In genomic region chr14:97426776-97427175, GRCh38 we compare ENCODE assay signal across 16 cellular contexts.
DNase-seq lines count a peak whose midpoint lies in the region; ATAC-seq lines count a peak whose summit lies in the region.
"Had no signal": no experiment of that assay in that cellular context is flagged by ENCODE, and none has a peak within 500 bp of the region (broad histone marks: within the 10 kb centered on the region; RNA-seq: fewer than 3 reads in every experiment).

No MANE protein-coding gene starts in this region.

- peak; percentile 35 for DNase-seq in activated CD4-positive, alpha-beta T cell treated with anti-CD3 and anti-CD28 coated beads for 36 hours
- no peak for DNase-seq in activated CD4-positive, alpha-beta T cell treated with anti-CD3 and anti-CD28 coated beads, Interleukin-2, amount 10 ng/mL, durations not matched to agents 7 days and 5 days
- peak; percentile 11 for DNase-seq in SK-MEL-5 (ENCODE audit: low read depth, low spot score)
- DNase-seq in ACHN, result no peak
- DNase-seq in SIG-M5 treated with dmso at 0.1 percent for 504 hours (lab: John Stamatoyannopoulos, UW; ENCODE audit: unreplicated experiment), result no peak
- DNase-seq: Calu3; CD4-positive, alpha-beta memory T cell; DND-41; EL; GM23248; HCEC 1CT; HFFc6 had no signal

- in situ Hi-C loops in SK-MEL-5 (cut with HindIII; ENCODE audit: low pct_unique_long_range_greater_than_20kb, low sequenced_read_pairs) (no loop called here), ACHN (cut with HindIII; ENCODE audit: low pct_ligation_motif_present, low pct_unique_long_range_greater_than_20kb, low sequenced_read_pairs) (no loop called here)

- CTCF ChIA-PET in activated CD4-positive, alpha-beta T cell treated with anti-CD3 and anti-CD28 coated beads for 36 hours (lab: Charles Lee), result interaction anchor here (0.6 kb wide), 1 partner anchor 351 kb away, joined by 3 read pairs; no protein-coding TSS in a partner anchor
- CTCF ChIA-PET in activated CD4-positive, alpha-beta T cell treated with anti-CD3 and anti-CD28 coated beads, Interleukin-2, amount 10 ng/mL, durations not matched to agents 7 days and 5 days (lab: Charles Lee), result no interaction called here

- no peaks in the 10 kb centered on the region for H3K27me3 Mint-ChIP-seq in activated CD4-positive, alpha-beta T cell treated with anti-CD3 and anti-CD28 coated beads for 36 hours
- no peaks in the 10 kb centered on the region for H3K27me3 Mint-ChIP-seq in activated CD4-positive, alpha-beta T cell treated with anti-CD3 and anti-CD28 coated beads, Interleukin-2, amount 10 ng/mL, durations not matched to agents 7 days and 5 days

- ATAC-seq in activated CD4-positive, alpha-beta T cell treated with anti-CD3 and anti-CD28 coated beads for 36 hours, result no peak
- ATAC-seq in HG03432 (IDR thresholded peaks at IDR 0.05; ENCODE audit: unreplicated experiment) (peak; percentile 40), GM18873 (IDR thresholded peaks at IDR 0.05; ENCODE audit: low FRiP score, unreplicated experiment) (no peak)
- ATAC-seq: A549 had no signal

- intact Hi-C loops in activated CD4-positive, alpha-beta T cell treated with anti-CD3 and anti-CD28 coated beads for 36 hours (cut with DNase I, micrococcal nuclease), result no loop called here

- no peaks in the 10 kb centered on the region for H3K4me1 Mint-ChIP-seq in activated CD4-positive, alpha-beta T cell treated with anti-CD3 and anti-CD28 coated beads for 36 hours
- no peaks in the 10 kb centered on the region for H3K4me1 Mint-ChIP-seq in activated CD4-positive, alpha-beta T cell treated with anti-CD3 and anti-CD28 coated beads, Interleukin-2, amount 10 ng/mL, durations not matched to agents 7 days and 5 days
- H3K4me1 Mint-ChIP-seq: CD14-positive monocyte had no signal

- H3K27ac Mint-ChIP-seq in activated CD4-positive, alpha-beta T cell treated with anti-CD3 and anti-CD28 coated beads for 36 hours, result no peak overlapping the region
- H3K27ac Mint-ChIP-seq in activated CD4-positive, alpha-beta T cell treated with anti-CD3 and anti-CD28 coated beads, Interleukin-2, amount 10 ng/mL, durations not matched to agents 7 days and 5 days, result no peak overlapping the region
- H3K27ac Mint-ChIP-seq: CD14-positive monocyte, HFFc6 had no signal

- H3K36me3 Mint-ChIP-seq in activated CD4-positive, alpha-beta T cell treated with anti-CD3 and anti-CD28 coated beads for 36 hours (ENCODE audit: low read depth), result no peaks in the 10 kb centered on the region
- H3K36me3 Mint-ChIP-seq in activated CD4-positive, alpha-beta T cell treated with anti-CD3 and anti-CD28 coated beads, Interleukin-2, amount 10 ng/mL, durations not matched to agents 7 days and 5 days (ENCODE audit: low read depth), result no peaks in the 10 kb centered on the region
- H3K36me3 Mint-ChIP-seq: CD14-positive monocyte; CD4-positive, alpha-beta memory T cell had no signal

- POLR2A ChIA-PET in activated CD4-positive, alpha-beta T cell treated with anti-CD3 and anti-CD28 coated beads for 36 hours (lab: Charles Lee), result no interaction called here
- POLR2A ChIA-PET in activated CD4-positive, alpha-beta T cell treated with anti-CD3 and anti-CD28 coated beads, Interleukin-2, amount 10 ng/mL, durations not matched to agents 7 days and 5 days (lab: Charles Lee), result no interaction called here

- H3K4me3 Mint-ChIP-seq in activated CD4-positive, alpha-beta T cell treated with anti-CD3 and anti-CD28 coated beads for 36 hours, result no peak overlapping the region
- H3K4me3 Mint-ChIP-seq in activated CD4-positive, alpha-beta T cell treated with anti-CD3 and anti-CD28 coated beads, Interleukin-2, amount 10 ng/mL, durations not matched to agents 7 days and 5 days, result no peak overlapping the region
- H3K4me3 Mint-ChIP-seq: CD14-positive monocyte; CD4-positive, alpha-beta memory T cell; HFFc6 had no signal

- no peaks in the 10 kb centered on the region for H3K9me3 Mint-ChIP-seq in activated CD4-positive, alpha-beta T cell treated with anti-CD3 and anti-CD28 coated beads for 36 hours (ENCODE audit: low read depth)
- peaks cover 2% of the 10 kb centered on the region for H3K9me3 Mint-ChIP-seq in activated CD4-positive, alpha-beta T cell treated with anti-CD3 and anti-CD28 coated beads, Interleukin-2, amount 10 ng/mL, durations not matched to agents 7 days and 5 days

Comparison
In these comparisons a context has a peak if more than half of its experiments do, and no peak if none do; other contexts are left out.
1. DNase-seq: peak in activated CD4-positive, alpha-beta T cell treated with anti-CD3 and anti-CD28 coated beads for 36 hours (single experiment) and SK-MEL-5 (single experiment); none in activated CD4-positive, alpha-beta T cell treated with anti-CD3 and anti-CD28 coated beads, Interleukin-2, amount 10 ng/mL, durations not matched to agents 7 days and 5 days (single experiment), ACHN (single experiment) and SIG-M5 treated with dmso at 0.1 percent for 504 hours (single experiment).